In genomic region chr1:22359427-22359826, GRCh38 we compare ENCODE assay signal across 21 cellular contexts.
"Had no signal": no experiment of that assay in that cellular context is flagged by ENCODE, and none has a peak within 500 bp of the region (broad histone marks: within the 10 kb centered on the region; RNA-seq: fewer than 3 reads in every experiment).

No MANE protein-coding gene starts in this region.

- H3K9me3 Mint-ChIP-seq: immature natural killer cell; naive thymus-derived CD4-positive, alpha-beta T cell; stimulated activated effector memory CD8-positive, alpha-beta T cell treated with anti-CD3 and anti-CD28 coated beads, Interleukin-12 subunit alpha, Interleukin-12 subunit beta, amount 100 ng/mL, for 72 hours had no signal

- H3K27me3 ChIP-seq: right atrium auricular region had no signal

- H3K36me3 Mint-ChIP-seq: immature natural killer cell; naive thymus-derived CD4-positive, alpha-beta T cell; stimulated activated effector memory CD8-positive, alpha-beta T cell treated with anti-CD3 and anti-CD28 coated beads, Interleukin-12 subunit alpha, Interleukin-12 subunit beta, amount 100 ng/mL, for 72 hours had no signal

- H3K4me1 ChIP-seq: colonic mucosa, esophagus squamous epithelium, gastroesophageal sphincter, left ventricle myocardium inferior, right atrium auricular region, transverse colon had no signal

- H3K9me3 ChIP-seq: colonic mucosa, esophagus squamous epithelium, gastroesophageal sphincter, left ventricle myocardium inferior, neutrophil, right atrium auricular region, transverse colon had no signal

- DNase-seq: colonic mucosa; dermis blood vessel endothelial cell; esophagus squamous epithelium; foreskin fibroblast; glutamatergic neuron; immature natural killer cell; left ventricle myocardium inferior; mesendoderm; naive thymus-derived CD4-positive, alpha-beta T cell; nephron progenitor cell; stimulated activated CD4-positive, alpha-beta T cell treated with anti-CD3 and anti-CD28 coated beads, Interleukin-2, amount 100 ng/mL, for 48 hours; stimulated activated CD8-positive, alpha-beta memory T cell treated with anti-CD3 and anti-CD28 coated beads, Interleukin-4, amount 100 ng/mL, for 48 hours; stimulated activated naive CD8-positive, alpha-beta T cell treated with anti-CD3 and anti-CD28 coated beads, Interleukin-15, Interleukin-2, amounts not matched to agents 100 U/mL and 50 U/mL, for 24 hours; transverse colon had no signal

- ATAC-seq: gastroesophageal sphincter; naive thymus-derived CD4-positive, alpha-beta T cell; stimulated activated effector memory CD8-positive, alpha-beta T cell treated with anti-CD3 and anti-CD28 coated beads, Interleukin-12 subunit alpha, Interleukin-12 subunit beta, amount 100 ng/mL, for 72 hours; stimulated activated naive CD8-positive, alpha-beta T cell treated with anti-CD3 and anti-CD28 coated beads, Interleukin-15, Interleukin-2, amounts not matched to agents 100 U/mL and 50 U/mL, for 24 hours had no signal

- H3K36me3 ChIP-seq: colonic mucosa, esophagus squamous epithelium, gastroesophageal sphincter, left ventricle myocardium inferior, neutrophil, right atrium auricular region, transverse colon had no signal

- FAIRE-seq: keratinocyte, urothelium cell line had no signal

- H3K4me3 Mint-ChIP-seq: immature natural killer cell; naive thymus-derived CD4-positive, alpha-beta T cell; nephron progenitor cell; stimulated activated effector memory CD8-positive, alpha-beta T cell treated with anti-CD3 and anti-CD28 coated beads, Interleukin-12 subunit alpha, Interleukin-12 subunit beta, amount 100 ng/mL, for 72 hours had no signal

- H3K27ac ChIP-seq: colonic mucosa, esophagus squamous epithelium, gastroesophageal sphincter, left ventricle myocardium inferior, neutrophil, right atrium auricular region, transverse colon had no signal

- H3K4me1 Mint-ChIP-seq: immature natural killer cell; naive thymus-derived CD4-positive, alpha-beta T cell had no signal

- H3K27ac Mint-ChIP-seq: immature natural killer cell; naive thymus-derived CD4-positive, alpha-beta T cell; nephron progenitor cell; stimulated activated effector memory CD8-positive, alpha-beta T cell treated with anti-CD3 and anti-CD28 coated beads, Interleukin-12 subunit alpha, Interleukin-12 subunit beta, amount 100 ng/mL, for 72 hours had no signal

- H3K4me3 ChIP-seq: colonic mucosa, esophagus squamous epithelium, gastroesophageal sphincter, left ventricle myocardium inferior, right atrium auricular region, smooth muscle cell, transverse colon had no signal
